ENCODE assay signal across 28 cellular contexts in the genomic region with DNA sequence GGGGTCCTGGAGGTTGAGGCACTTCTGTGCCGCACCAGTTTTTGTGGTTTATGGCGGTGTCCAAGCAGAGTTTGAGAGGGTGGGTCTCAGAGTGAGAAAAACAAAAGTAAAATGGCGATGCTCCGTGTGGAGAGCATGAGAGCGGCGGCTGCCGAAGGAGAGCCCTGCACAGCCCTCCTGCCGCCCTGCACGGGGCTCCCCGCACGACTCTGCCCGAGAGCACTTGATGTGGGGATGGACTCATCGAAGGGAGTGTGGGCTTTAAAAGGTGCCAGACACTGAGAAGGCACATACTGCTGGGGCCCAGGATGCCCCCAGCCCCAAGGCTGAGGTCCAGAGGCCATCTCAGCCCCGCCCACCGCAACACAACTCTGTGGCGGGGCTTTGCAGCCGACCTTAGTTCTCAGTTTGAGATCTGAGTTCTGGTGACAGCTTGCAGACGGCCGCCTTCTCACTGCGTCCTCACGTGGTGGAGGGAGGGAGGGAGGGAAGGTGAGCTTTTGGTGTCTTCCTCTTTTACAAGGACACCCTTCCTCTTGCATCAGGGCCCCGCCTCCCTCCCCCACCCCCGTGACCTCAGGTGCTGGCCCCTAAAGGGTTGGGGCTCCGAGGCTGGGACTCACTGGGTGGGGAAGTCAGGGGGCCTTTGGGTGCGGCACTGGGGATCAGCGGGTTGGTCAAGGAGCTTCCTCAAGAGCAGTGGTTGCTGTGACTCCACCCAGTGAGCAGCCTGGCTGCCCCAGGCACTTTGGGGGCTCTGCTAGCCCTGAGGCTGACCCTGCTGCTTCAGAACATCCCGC.
DNase-seq lines count a peak whose midpoint lies in the region; ATAC-seq and TF ChIP-seq lines count a peak whose summit lies in the region.
"Had no signal": no experiment of that assay in that cellular context is flagged by ENCODE, and none has a peak within 500 bp of the region (broad histone marks: within the 10 kb centered on the region; RNA-seq: fewer than 3 reads in every experiment).

No MANE protein-coding gene starts in this region.

- H3K27ac ChIP-seq in HL-60 (replicated peaks) (peak overlapping the region; percentile 70), neutrophil (peak overlapping the region; percentile 18)
- H3K27ac ChIP-seq: breast epithelium, left lung, PC-9, vagina had no signal

- TF ChIP-seq CTCF in BE2C (IDR thresholded peaks at IDR 0.05; ENCODE audit: low read depth, low read length), result no peak
- TF ChIP-seq CTCF in HL-60 (IDR thresholded peaks at IDR 0.05; ENCODE audit: insufficient read depth, low read length), result no peak
- no peak for TF ChIP-seq CTCF in neutrophil (IDR thresholded peaks at IDR 0.05)

- ATAC-seq in left ventricle myocardium superior (no peak), HG02852 (IDR thresholded peaks at IDR 0.05; ENCODE audit: unreplicated experiment) (no peak), GM19324 (IDR thresholded peaks at IDR 0.05; ENCODE audit: low FRiP score, unreplicated experiment) (no peak), HG02884 (IDR thresholded peaks at IDR 0.05; ENCODE audit: unreplicated experiment) (no peak)
- ATAC-seq: activated CD4-positive, alpha-beta T cell treated with anti-CD3 and anti-CD28 coated beads for 36 hours; left lung; stimulated activated memory B cell treated with anti-CD40 and anti-IgM and Interleukin-4, amounts not matched to agents 10 μg/mL and 1 μg/mL and 100 μg/mL, for 72 hours; T-cell had no signal

- intact Hi-C loops in left ventricle myocardium superior (cut with micrococcal nuclease), result no loop called here

- no peaks in the 10 kb centered on the region for H3K9me3 ChIP-seq in BE2C
- H3K9me3 ChIP-seq in neutrophil, result no peaks in the 10 kb centered on the region
- H3K9me3 ChIP-seq: esophagus muscularis mucosa, left lung, vagina had no signal

- no peaks in the 10 kb centered on the region for H3K4me1 ChIP-seq in BE2C
- peaks cover 4 to 6% of the 10 kb centered on the region in 2 experiments for H3K4me1 ChIP-seq in neutrophil (ENCODE audit: control insufficient read depth in 1 of 2, insufficient read depth in 1 of 2, low read depth in 1 of 2, low read length in 1 of 2)
- H3K4me1 ChIP-seq: breast epithelium, left lung, vagina had no signal

- no peak overlapping the region for H3K4me3 ChIP-seq in BE2C (ENCODE audit: low read depth, low read length)
- H3K4me3 ChIP-seq in HL-60 (replicated peaks; ENCODE audit: insufficient read depth, low read length), result no peak overlapping the region
- H3K4me3 ChIP-seq in neutrophil (ENCODE audit: low read depth in 1 of 2, low read length in 1 of 2), result no peak overlapping the region
- H3K4me3 ChIP-seq: breast epithelium, esophagus muscularis mucosa, left lung, PC-9, vagina had no signal

- no peaks in the 10 kb centered on the region for H3K36me3 ChIP-seq in BE2C
- H3K36me3 ChIP-seq in neutrophil, result peaks cover 47% of the 10 kb centered on the region
- H3K36me3 ChIP-seq: breast epithelium had no signal

- DNase-seq in BE2C (peak; percentile 8), HL-60 (ENCODE audit: low read depth in 1 of 2, low spot score in 1 of 2) (peak; percentile 87 to 94), left ventricle myocardium superior (peak; percentile 17), NCI-H187 (lab: John Stamatoyannopoulos, UW) (no peak)
- DNase-seq: activated CD4-positive, alpha-beta T cell treated with anti-CD3 and anti-CD28 coated beads for 36 hours; activated CD8-positive, alpha-beta memory T cell treated with anti-CD3 and anti-CD28 coated beads for 24 hours; activated T-cell treated with anti-CD3 and anti-CD28 coated beads, Interleukin-2, amount 50 U/mL, for 1 hour; C1 segment of cervical spinal cord; cortex of kidney; foreskin melanocyte; H9; NCI-H1417 treated with DMSO at 0.1 percent for 48 hours; NCI-H2107; NCI-H524; NK-92 treated with Interleukin-12 subunit alpha and Interleukin-12 subunit beta, amount 100 ng/mL, for 24 hours; PC-9; SIG-M5; stimulated activated CD4-positive, alpha-beta T cell treated with anti-CD3 and anti-CD28 coated beads, Interleukin-4, amount 100 ng/mL, for 1 hour; T-cell had no signal

- H3K27me3 ChIP-seq in BE2C, result no peaks in the 10 kb centered on the region
- no peaks in the 10 kb centered on the region for H3K27me3 ChIP-seq in HL-60 (ENCODE audit: insufficient read depth, poor library complexity, severe bottlenecking)
- no peaks in the 10 kb centered on the region for H3K27me3 ChIP-seq in neutrophil
- H3K27me3 ChIP-seq: breast epithelium, esophagus muscularis mucosa, left lung, vagina had no signal

Comparison
In these comparisons a context has a peak if more than half of its experiments do, and no peak if none do; other contexts are left out.
1. DNase-seq: peak in BE2C (single experiment), HL-60 (2 of 2) and left ventricle myocardium superior (single experiment); none in NCI-H187 (0 of 2).